Comparison of ENCODE assay signal across 34 cellular contexts in the genomic region with DNA sequence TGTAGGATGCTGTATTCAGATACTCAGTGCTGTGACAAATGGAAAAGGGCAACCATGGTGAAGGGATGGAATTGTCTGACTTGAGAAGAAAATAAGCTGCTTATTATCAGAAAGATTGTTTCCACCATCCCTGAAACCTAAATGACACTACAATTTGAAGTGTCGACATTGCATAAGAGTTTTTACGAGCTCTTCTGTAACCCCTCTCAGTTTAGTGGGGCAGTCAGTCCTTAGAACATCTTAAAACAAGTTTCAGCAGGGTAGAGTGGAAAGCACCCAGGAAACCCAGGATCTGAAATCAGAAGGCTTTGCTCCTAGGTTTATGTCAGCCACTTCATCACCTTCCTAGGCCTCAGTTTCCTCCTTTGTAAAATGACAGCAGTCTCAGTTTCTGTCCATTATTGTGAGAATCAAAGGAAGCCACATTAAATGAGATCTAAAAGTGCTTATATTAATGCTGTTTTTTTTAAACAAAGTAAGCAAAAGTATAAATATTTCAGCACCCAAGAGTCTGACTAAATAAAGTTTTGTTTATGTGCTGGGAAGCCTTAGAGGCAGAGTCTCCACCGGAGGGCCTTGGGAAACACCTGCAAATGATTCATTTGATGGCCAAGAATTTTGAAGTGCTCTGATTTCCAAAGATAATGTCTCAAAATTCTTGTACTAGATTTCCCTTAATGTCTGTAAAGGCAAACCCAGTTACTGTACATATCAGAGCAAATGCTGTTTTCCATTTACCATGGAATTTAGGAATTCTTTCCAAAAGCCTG. TPM values are rescaled to one million over a fixed set of nuclear protein-coding genes. Genes with fewer than 3 reads are reported as not detected.
DNase-seq lines count a peak whose midpoint lies in the region; ATAC-seq, FAIRE-seq and TF ChIP-seq lines count a peak whose summit lies in the region.
"Had no signal": no experiment of that assay in that cellular context is flagged by ENCODE, and none has a peak within 500 bp of the region (broad histone marks: within the 10 kb centered on the region; RNA-seq: fewer than 3 reads in every experiment).

No MANE protein-coding gene starts in this region.

- no peaks in the 10 kb centered on the region for H3K27me3 ChIP-seq in SK-N-SH (ENCODE audit: insufficient read depth)
- H3K27me3 ChIP-seq in astrocyte (ENCODE audit: insufficient read depth, low read length), result no peaks in the 10 kb centered on the region
- no peaks in the 10 kb centered on the region for H3K27me3 ChIP-seq in mesenchymal stem cell (ENCODE audit: control insufficient read depth in 1 of 2, insufficient read depth in 1 of 2, low read length in 2 of 2)
- H3K27me3 ChIP-seq in uterus, result no peaks in the 10 kb centered on the region
- H3K27me3 ChIP-seq: dorsolateral prefrontal cortex, heart left ventricle, MG63, pancreas, right atrium auricular region, tibial artery had no signal

- H3K27ac Mint-ChIP-seq in astrocyte (ENCODE audit: unreplicated experiment), result no peak overlapping the region
- H3K27ac Mint-ChIP-seq: activated naive CD4-positive, alpha-beta T cell treated with anti-CD3 and anti-CD28 coated beads, Interleukin-2, amount 10 ng/mL, durations not matched to agents 7 days and 5 days had no signal

- H3K9me2 ChIP-seq in SK-N-SH, result no peaks in the 10 kb centered on the region

- H3K4me1 ChIP-seq in SK-N-SH (ENCODE audit: control insufficient read depth in 1 of 2, insufficient read depth in 2 of 2, low read depth in 1 of 2, low read length in 1 of 2), result peaks cover 4 to 26% of the 10 kb centered on the region in 2 experiments; a peak in 3 of 4 replicates
- H3K4me1 ChIP-seq in astrocyte (ENCODE audit: insufficient read depth, low read length), result peaks cover 16% of the 10 kb centered on the region
- H3K4me1 ChIP-seq in mesenchymal stem cell (ENCODE audit: control insufficient read depth, insufficient read depth, low read depth, low read length), result peaks cover 4% of the 10 kb centered on the region
- peaks cover 0 to 5% of the 10 kb centered on the region in 2 donors for H3K4me1 ChIP-seq in uterus
- H3K4me1 ChIP-seq: SJCRH30 had no signal

- H3K36me3 Mint-ChIP-seq in astrocyte (ENCODE audit: low read depth, unreplicated experiment), result peaks cover 7% of the 10 kb centered on the region
- H3K36me3 Mint-ChIP-seq: activated naive CD4-positive, alpha-beta T cell treated with anti-CD3 and anti-CD28 coated beads, Interleukin-2, amount 10 ng/mL, durations not matched to agents 7 days and 5 days had no signal

- CTCF ChIA-PET in SK-N-SH (lab: Yijun Ruan, JAX), result interaction anchor here (0.9 to 19.6 kb wide), 4 partner anchors 63 to 278 kb away, joined by 3 to 550 read pairs (median 5); no protein-coding TSS in a partner anchor

- no peaks in the 10 kb centered on the region for H3K9me3 Mint-ChIP-seq in astrocyte (ENCODE audit: unreplicated experiment)
- H3K9me3 Mint-ChIP-seq: activated naive CD4-positive, alpha-beta T cell treated with anti-CD3 and anti-CD28 coated beads, Interleukin-2, amount 10 ng/mL, durations not matched to agents 7 days and 5 days; activated T-cell treated with anti-CD3 and anti-CD28 coated beads, Interleukin-2, amount 50 U/mL, for 4 hours; naive B cell had no signal

- H2BK15ac ChIP-seq in mesenchymal stem cell (ENCODE audit: low read depth, poor library complexity, severe bottlenecking), result no peak overlapping the region

- DNase-seq in SK-N-SH (no peak), astrocyte (ENCODE audit: low read depth) (no peak), mesenchymal stem cell (no peak), uterus (no peak), RKO (ENCODE audit: low spot score) (no peak), KG1 (lab: John Stamatoyannopoulos, UW) (no peak)
- DNase-seq: activated CD4-positive, alpha-beta T cell treated with anti-CD3 and anti-CD28 coated beads for 4 hours; activated naive CD4-positive, alpha-beta T cell treated with anti-CD3 and anti-CD28 coated beads, Interleukin-2, amount 10 ng/mL, durations not matched to agents 7 days and 5 days; activated T-cell treated with anti-CD3 and anti-CD28 coated beads, Interleukin-2, amount 50 U/mL, for 4 hours; central memory CD4-positive, alpha-beta T cell; DMS53; dorsolateral prefrontal cortex; GDM1; heart left ventricle; IMR-90; MG63; naive B cell; NCI-H1694; NCI-H2171; NCI-H524; pancreas; SJCRH30; stimulated activated CD4-positive, alpha-beta T cell treated with anti-CD3 and anti-CD28 coated beads, Interleukin-12 subunit alpha, Interleukin-12 subunit beta, amount 100 ng/mL, for 4 hours; stimulated activated naive CD8-positive, alpha-beta T cell treated with anti-CD3 and anti-CD28 coated beads, Interleukin-15, Interleukin-2, amounts not matched to agents 100 U/mL and 50 U/mL, for 24 hours; T-helper 2 cell; tibial artery had no signal

- peaks cover 18% of the 10 kb centered on the region for H3K79me2 ChIP-seq in SK-N-SH (ENCODE audit: insufficient read depth)
- peaks cover 16% of the 10 kb centered on the region for H3K79me2 ChIP-seq in astrocyte (ENCODE audit: insufficient read depth, low read length)

- no peak overlapping the region for H2BK120ac ChIP-seq in mesenchymal stem cell (ENCODE audit: low read depth, low read length)

- FAIRE-seq in astrocyte (lab: Jason Lieb, UNC), result no peak
- FAIRE-seq: A204.1, GM18507, pancreas had no signal

- no peak overlapping the region for H3K4me3 ChIP-seq in SK-N-SH (ENCODE audit: low read depth in 2 of 2, low read length in 1 of 2)
- H3K4me3 ChIP-seq in astrocyte (ENCODE audit: insufficient read depth, low read depth, low read length), result no peak overlapping the region
- H3K4me3 ChIP-seq in mesenchymal stem cell (ENCODE audit: insufficient read depth in 1 of 2, low read depth in 1 of 2, low read length in 2 of 2), result peak overlapping the region in 1 of 2 experiments; percentile 88
- H3K4me3 ChIP-seq in uterus, result no peak overlapping the region
- H3K4me3 ChIP-seq: MG63 had no signal

- no peak overlapping the region for H3K23ac ChIP-seq in mesenchymal stem cell (ENCODE audit: low read length in 2 of 2)

- H4K8ac ChIP-seq in mesenchymal stem cell (ENCODE audit: low read length), result no peak overlapping the region

- no peaks in the 10 kb centered on the region for H3K27me3 Mint-ChIP-seq in astrocyte (ENCODE audit: low read depth, unreplicated experiment)
- H3K27me3 Mint-ChIP-seq: naive B cell had no signal

- TF ChIP-seq RAD21 in SK-N-SH (IDR thresholded peaks at IDR 0.05; ENCODE audit: low read length), result no peak

- no peak for ATAC-seq in SK-N-SH treated with all-trans-retinoic acid at 6 μM for 48 hours
- ATAC-seq in GM21447 (IDR thresholded peaks at IDR 0.05; ENCODE audit: unreplicated experiment), result no peak
- ATAC-seq: activated T-cell treated with anti-CD3 and anti-CD28 coated beads, Interleukin-2, amount 50 U/mL, for 4 hours; heart left ventricle; left lobe of liver; Panc1; pancreas; stimulated activated naive CD8-positive, alpha-beta T cell treated with anti-CD3 and anti-CD28 coated beads, Interleukin-15, Interleukin-2, amounts not matched to agents 100 U/mL and 50 U/mL, for 24 hours had no signal

- H4K91ac ChIP-seq in mesenchymal stem cell (ENCODE audit: low read length), result no peak overlapping the region

- H3K4me2 ChIP-seq in SK-N-SH, result peak overlapping the region; percentile 99; the same call in 1 of the 2 replicates
- no peak overlapping the region for H3K4me2 ChIP-seq in astrocyte (ENCODE audit: low read length)
- H3K4me2 ChIP-seq in mesenchymal stem cell (ENCODE audit: low read length, poor library complexity, severe bottlenecking), result no peak overlapping the region

- peaks cover 18 to 28% of the 10 kb centered on the region in 2 experiments for H3K36me3 ChIP-seq in SK-N-SH (replicated peaks in 1 of 2; ENCODE audit: control insufficient read depth in 1 of 2, insufficient read depth in 2 of 2, low read length in 1 of 2)
- H3K36me3 ChIP-seq in astrocyte (ENCODE audit: insufficient read depth, low read length), result peaks cover 3% of the 10 kb centered on the region
- H3K36me3 ChIP-seq in mesenchymal stem cell (ENCODE audit: control insufficient read depth in 1 of 2, insufficient read depth in 2 of 2, low read depth in 1 of 2, low read length in 2 of 2), result peaks cover 11 to 21% of the 10 kb centered on the region in 2 experiments
- no peaks in the 10 kb centered on the region for H3K36me3 ChIP-seq in uterus
- H3K36me3 ChIP-seq: MG63, SJCRH30 had no signal

- peaks cover 13% of the 10 kb centered on the region for H3K4me1 Mint-ChIP-seq in astrocyte (ENCODE audit: low read depth, unreplicated experiment)

- H2BK12ac ChIP-seq in mesenchymal stem cell (ENCODE audit: low read length in 2 of 2), result no peak overlapping the region

- no peak overlapping the region for H2AK5ac ChIP-seq in mesenchymal stem cell (ENCODE audit: low read length, severe bottlenecking)

- intact Hi-C loops in uterus (cut with DNase I; ENCODE audit: low total_unique reads), result no loop called here

- no peak overlapping the region for H2BK5ac ChIP-seq in mesenchymal stem cell (ENCODE audit: low read depth, low read length, poor library complexity, severe bottlenecking)

- no peak for TF ChIP-seq CTCF in SK-N-SH (IDR thresholded peaks at IDR 0.05)
- TF ChIP-seq CTCF in astrocyte (IDR thresholded peaks at IDR 0.05; ENCODE audit: insufficient read depth, low read depth, low read length), result no peak
- TF ChIP-seq CTCF in uterus (IDR thresholded peaks at IDR 0.05), result no peak

- H3F3A ChIP-seq in SK-N-SH (replicated peaks; ENCODE audit: insufficient read depth), result no peaks in the 10 kb centered on the region

- H3K4me3 Mint-ChIP-seq in astrocyte (ENCODE audit: unreplicated experiment), result peak overlapping the region; percentile 96

- TF ChIP-seq POLR2A in uterus (IDR thresholded peaks at IDR 0.05), result no peak

- 93% methylated on average over 3 of the region's 3 CpGs for WGBS in SK-N-SH (ENCODE audit: low lambda C conversion rate)
- WGBS in mesenchymal stem cell, result 78% methylated on average over 3 of the region's 3 CpGs

- H2AFZ ChIP-seq in SK-N-SH (ENCODE audit: low read depth) (no peak overlapping the region), astrocyte (ENCODE audit: low read depth, low read length) (no peak overlapping the region), mesenchymal stem cell (ENCODE audit: low read depth, low read length) (no peak overlapping the region)

- H3K4ac ChIP-seq in mesenchymal stem cell (ENCODE audit: low read depth in 1 of 2, low read length in 2 of 2), result no peak overlapping the region

- H3K27ac ChIP-seq in SK-N-SH (ENCODE audit: low read depth in 2 of 2, low read length in 1 of 2), result no peak overlapping the region
- H3K27ac ChIP-seq in astrocyte (ENCODE audit: low read depth, low read length), result no peak overlapping the region
- H3K27ac ChIP-seq in mesenchymal stem cell (ENCODE audit: low read length, poor library complexity, severe bottlenecking), result no peak overlapping the region
- peak overlapping the region; percentile 81 to 87 for H3K27ac ChIP-seq in uterus
- H3K27ac ChIP-seq: HL-60, pancreas, SJCRH30 had no signal

- H3K18ac ChIP-seq in mesenchymal stem cell (ENCODE audit: low read depth in 1 of 2, low read length in 2 of 2), result no peak overlapping the region

- POLR2A ChIA-PET in SK-N-SH (lab: Yijun Ruan, JAX), result no interaction called here

- peaks cover 13% of the 10 kb centered on the region for H3K79me1 ChIP-seq in mesenchymal stem cell (replicated peaks; ENCODE audit: low read length, poor library complexity, severe bottlenecking)

- no peak overlapping the region for H3K14ac ChIP-seq in mesenchymal stem cell (ENCODE audit: low read length in 2 of 2)

- H4K20me1 ChIP-seq in SK-N-SH (ENCODE audit: insufficient read depth) (no peaks in the 10 kb centered on the region), astrocyte (ENCODE audit: insufficient read depth, low read length) (no peaks in the 10 kb centered on the region)

- H3K9ac ChIP-seq in SK-N-SH (no peak overlapping the region), astrocyte (ENCODE audit: low read length) (no peak overlapping the region), mesenchymal stem cell (ENCODE audit: low read length) (peak overlapping the region; percentile 97)

- H3K9me3 ChIP-seq in SK-N-SH, result no peaks in the 10 kb centered on the region
- no peaks in the 10 kb centered on the region for H3K9me3 ChIP-seq in astrocyte (ENCODE audit: insufficient read depth, low read depth, low read length)
- no peaks in the 10 kb centered on the region for H3K9me3 ChIP-seq in mesenchymal stem cell (ENCODE audit: control insufficient read depth, low read length)
- no peaks in the 10 kb centered on the region for H3K9me3 ChIP-seq in uterus
- H3K9me3 ChIP-seq: heart left ventricle, MG63, pancreas, right atrium auricular region, SJCRH30, tibial artery had no signal

- TF ChIP-seq EP300 in SK-N-SH (IDR thresholded peaks at IDR 0.05; ENCODE audit: borderline replicate concordance in 1 of 2, low read depth in 1 of 2, low read length in 1 of 2), result no peak

RNA-seq across cellular contexts. Expression of gene IFT43, which starts 1.8 kb away (rescaled TPM):
- polyA plus RNA-seq in SK-N-SH (2012; rRNA removed), result 78.8 and 82.1 TPM in 2 replicates
- polyA plus RNA-seq in SK-N-SH (2012; cell fraction: cytosol; rRNA removed), result 78.8 and 83.5 TPM in 2 replicates
- 95.8 and 100 TPM in 2 replicates for polyA plus RNA-seq in SK-N-SH (2012; cell fraction: nucleus; rRNA removed)
- total RNA-seq in astrocyte, result 29.4 and 35.2 TPM in 2 replicates
- polyA plus RNA-seq in mesenchymal stem cell (2013, experiment 1 of 2), result 19.5 TPM
- 17.7 TPM for polyA plus RNA-seq in mesenchymal stem cell (2013, experiment 2 of 2)
- total RNA-seq in uterus, result 10 to 100 TPM; 34.2 to 75.3 (median 49.1) TPM

RNA-seq across cellular contexts. Expression of gene TGFB3, which starts 5.6 kb away (rescaled TPM):
- 7.4 and 7.6 TPM in 2 replicates for polyA plus RNA-seq in SK-N-SH (2012; rRNA removed)
- 5.8 and 5.9 TPM in 2 replicates for polyA plus RNA-seq in SK-N-SH (2012; cell fraction: cytosol; rRNA removed)
- polyA plus RNA-seq in SK-N-SH (2012; cell fraction: nucleus; rRNA removed), result 22.8 and 26.4 TPM in 2 replicates
- total RNA-seq in astrocyte, result 30.5 and 31.1 TPM in 2 replicates
- 2.1 TPM for polyA plus RNA-seq in mesenchymal stem cell (2013, experiment 1 of 2)
- 1.8 TPM for polyA plus RNA-seq in mesenchymal stem cell (2013, experiment 2 of 2)
- total RNA-seq in uterus, result 10 to 100 TPM; 16.1 to 85.3 (median 55.0) TPM

Comparison
In these comparisons a context has a peak if more than half of its experiments do, and no peak if none do; other contexts are left out.
1. H3K27ac ChIP-seq: peak in uterus (2 of 2); none in SK-N-SH (0 of 2), astrocyte (single experiment) and mesenchymal stem cell (single experiment).